In the genomic region with DNA sequence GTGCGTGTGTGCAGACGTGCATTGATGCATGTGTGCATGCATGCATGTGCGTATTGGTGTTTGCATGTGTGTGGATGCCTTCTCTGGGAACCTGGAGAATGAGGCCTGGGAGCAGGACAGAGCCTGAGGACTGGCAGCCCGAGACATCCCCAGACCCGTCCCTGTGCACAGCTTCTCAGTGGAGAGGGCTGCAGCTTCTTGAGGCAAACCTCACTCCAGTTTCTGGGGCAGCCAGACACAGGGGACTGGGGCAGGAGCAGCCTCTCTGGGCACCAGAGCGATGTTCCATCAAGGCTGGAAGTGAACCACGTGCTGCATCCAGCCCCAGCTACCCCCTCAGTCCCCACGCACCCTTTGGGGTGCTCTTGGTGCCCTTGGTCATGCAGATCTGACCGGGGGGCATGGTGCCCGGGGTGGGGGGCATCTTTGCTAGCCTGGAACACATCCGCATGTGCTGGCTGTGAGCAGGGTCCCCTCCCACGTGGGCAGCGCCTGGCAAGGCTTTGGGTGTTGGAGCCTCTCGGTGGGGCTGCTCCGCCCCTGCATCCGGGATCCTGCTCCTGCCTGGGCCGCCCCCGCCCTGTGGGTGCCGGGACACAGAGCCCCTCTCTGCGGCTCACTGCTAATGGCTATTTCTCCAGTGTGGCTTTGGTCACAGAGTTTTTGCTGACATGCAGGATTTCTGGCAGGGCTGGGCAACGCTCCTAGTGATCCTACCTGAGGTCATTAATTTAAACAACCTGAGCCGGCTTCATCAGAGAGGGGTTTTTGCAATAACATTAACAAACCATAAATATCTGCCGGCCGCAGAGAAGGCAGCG, we compare ENCODE assay signal across 28 cellular contexts.
DNase-seq lines count a peak whose midpoint lies in the region; ATAC-seq, FAIRE-seq and TF ChIP-seq lines count a peak whose summit lies in the region.
"Had no signal": no experiment of that assay in that cellular context is flagged by ENCODE, and none has a peak within 500 bp of the region (broad histone marks: within the 10 kb centered on the region; RNA-seq: fewer than 3 reads in every experiment).

No MANE protein-coding gene starts in this region.

- H3K36me3 Mint-ChIP-seq in activated T-cell treated with anti-CD3 and anti-CD28 coated beads, Interleukin-2, amount 50 U/mL, for 24 hours (ENCODE audit: low read depth), result no peaks in the 10 kb centered on the region
- H3K36me3 Mint-ChIP-seq: activated naive CD8-positive, alpha-beta T cell had no signal

- WGBS in HepG2 (ENCODE audit: low lambda C conversion rate), result 38% methylated on average over 5 of the region's 25 CpGs
- WGBS in suprapubic skin, result 38% methylated on average over 11 of the region's 25 CpGs

- H3K27ac Mint-ChIP-seq in activated T-cell treated with anti-CD3 and anti-CD28 coated beads, Interleukin-2, amount 50 U/mL, for 24 hours, result no peak overlapping the region
- H3K27ac Mint-ChIP-seq: activated naive CD8-positive, alpha-beta T cell; T-helper 17 cell had no signal

- intact Hi-C loops in HepG2 (cut with micrococcal nuclease; ENCODE audit: unreplicated experiment), result no loop called here

- H3K4me2 ChIP-seq in HepG2 (ENCODE audit: low read depth, low read length), result no peak overlapping the region

- TF ChIP-seq EP300 in HepG2 (IDR thresholded peaks at IDR 0.05; ENCODE audit: low read depth in 2 of 2, low read length in 2 of 2) (no peak), HepG2 (CRISPR knock-in tag; IDR thresholded peaks at IDR 0.05; ENCODE audit: borderline replicate concordance) (no peak), suprapubic skin (IDR thresholded peaks at IDR 0.05) (no peak)

- in situ Hi-C loops in HepG2 (cut with HindIII; ENCODE audit: extremely low pct_ligation_motif_present, low pct_unique_long_range_greater_than_20kb), result no loop called here

- no peak for FAIRE-seq in HepG2 (lab: Jason Lieb, UNC)
- FAIRE-seq: GM12878 had no signal

- H3K27me3 ChIP-seq in HepG2 (ENCODE audit: control insufficient read depth in 1 of 2, insufficient read depth in 2 of 2, low read length in 2 of 2) (peaks cover 11 to 64% of the 10 kb centered on the region in 2 experiments; a peak in 3 of 5 replicates), suprapubic skin (peaks cover 13% of the 10 kb centered on the region)
- H3K27me3 ChIP-seq: ascending aorta, uterus had no signal

- H3K27me3 Mint-ChIP-seq in activated T-cell treated with anti-CD3 and anti-CD28 coated beads, Interleukin-2, amount 50 U/mL, for 24 hours, result no peaks in the 10 kb centered on the region
- H3K27me3 Mint-ChIP-seq: activated naive CD8-positive, alpha-beta T cell had no signal

- POLR2A ChIA-PET in HepG2 (lab: Yijun Ruan, JAX), result no interaction called here

- CTCF ChIA-PET in HepG2 (lab: Yijun Ruan, JAX; ENCODE audit: low intra/inter-chr PET ratio, low total read pairs), result no interaction called here

- H3K9me3 ChIP-seq in HepG2 (ENCODE audit: low read length) (no peaks in the 10 kb centered on the region), suprapubic skin (no peaks in the 10 kb centered on the region)
- H3K9me3 ChIP-seq: ascending aorta, psoas muscle, uterus had no signal

- ATAC-seq in HepG2 (no peak), GM19463 (IDR thresholded peaks at IDR 0.05; ENCODE audit: unreplicated experiment) (no peak)
- ATAC-seq: GM12878, psoas muscle, T-helper 17 cell had no signal

- no peak overlapping the region for H2AFZ ChIP-seq in HepG2 (ENCODE audit: low read length)

- no peak overlapping the region for H3K9ac ChIP-seq in HepG2 (ENCODE audit: insufficient read depth, low read depth, low read length)

- peak; percentile 22 for DNase-seq in activated T-cell treated with anti-CD3 and anti-CD28 coated beads, Interleukin-2, amount 50 U/mL, for 24 hours
- DNase-seq in activated T-cell treated with anti-CD3 and anti-CD28 coated beads for 4 hours (no peak), SW480 (ENCODE audit: low spot score) (peak; percentile 60), HepG2 (ENCODE audit: low spot score) (no peak), suprapubic skin (ENCODE audit: low spot score in 2 of 2) (peak; percentile 40 to 74), DMS153 treated with DMSO at 0.1 percent for 48 hours (lab: John Stamatoyannopoulos, UW; ENCODE audit: unreplicated experiment) (no peak)
- DNase-seq in stimulated activated CD4-positive, alpha-beta T cell treated with anti-CD3 and anti-CD28 coated beads, Interleukin-12 subunit alpha, Interleukin-12 subunit beta, amount 100 ng/mL, for 4 hours, result no peak
- DNase-seq: ACHN; activated CD4-positive, alpha-beta T cell treated with anti-CD3 and anti-CD28 coated beads, Interleukin-2, amount 50 U/mL, for 1 hour; C1 segment of cervical spinal cord; caudate nucleus; dermis blood vessel endothelial cell; H7; islet precursor cell; NCI-H1092; NCI-H187 treated with DMSO at 0.1 percent for 48 hours; NCI-H526; stimulated activated CD4-positive, alpha-beta T cell treated with anti-CD3 and anti-CD28 coated beads, Interleukin-2, amount 100 ng/mL, for 24 hours; substantia nigra; T-helper 17 cell; uterus had no signal

- BruUV-seq in HepG2 (replicated peaks; lab: Mats Ljungman, UMichigan), result no TSS peak

- H3K36me3 ChIP-seq in HepG2 (replicated peaks in 1 of 2; ENCODE audit: control insufficient read depth in 1 of 2, insufficient read depth in 2 of 2, low read length in 2 of 2), result no peaks in the 10 kb centered on the region
- no peaks in the 10 kb centered on the region for H3K36me3 ChIP-seq in suprapubic skin
- H3K36me3 ChIP-seq: ascending aorta, uterus had no signal

- no peaks in the 10 kb centered on the region for H3K9me3 Mint-ChIP-seq in activated T-cell treated with anti-CD3 and anti-CD28 coated beads, Interleukin-2, amount 50 U/mL, for 24 hours

- TF ChIP-seq CTCF in HepG2 (CRISPR knock-in tag; IDR thresholded peaks at IDR 0.05) (no peak), suprapubic skin (IDR thresholded peaks at IDR 0.05) (no peak)

- no peak for TF ChIP-seq RAD21 in HepG2 (CRISPR knock-in tag; IDR thresholded peaks at IDR 0.05)

- H3K4me1 Mint-ChIP-seq in activated T-cell treated with anti-CD3 and anti-CD28 coated beads, Interleukin-2, amount 50 U/mL, for 24 hours (ENCODE audit: low read depth), result no peaks in the 10 kb centered on the region
- H3K4me1 Mint-ChIP-seq: T-helper 17 cell had no signal

- H3K4me1 ChIP-seq in HepG2 (ENCODE audit: insufficient read depth, low read length) (no peaks in the 10 kb centered on the region), suprapubic skin (peaks cover 6% of the 10 kb centered on the region)
- H3K4me1 ChIP-seq: ascending aorta, psoas muscle, uterus had no signal

- H3K4me3 Mint-ChIP-seq in activated T-cell treated with anti-CD3 and anti-CD28 coated beads, Interleukin-2, amount 50 U/mL, for 24 hours, result no peak overlapping the region
- H3K4me3 Mint-ChIP-seq: activated naive CD8-positive, alpha-beta T cell; T-helper 17 cell had no signal

- H3K27ac ChIP-seq in HepG2 (ENCODE audit: extremely low read length, insufficient read depth, low read length), result no peak overlapping the region
- no peak overlapping the region for H3K27ac ChIP-seq in suprapubic skin
- H3K27ac ChIP-seq: ascending aorta, psoas muscle, skin epidermis, uterus had no signal

- H4K20me1 ChIP-seq in HepG2 (ENCODE audit: insufficient read depth, low read length), result peaks cover 4% of the 10 kb centered on the region; the same call in 1 of the 2 replicates

- H3K4me3 ChIP-seq in HepG2 (replicated peaks in 1 of 3; ENCODE audit: insufficient read depth in 1 of 3, low read depth in 2 of 3, low read length in 3 of 3) (no peak overlapping the region), suprapubic skin (no peak overlapping the region)
- H3K4me3 ChIP-seq: ascending aorta, GM12878, lung, psoas muscle, skin epidermis, uterus had no signal

- TF ChIP-seq POLR2A in HepG2 (IDR thresholded peaks at IDR 0.05; ENCODE audit: insufficient read depth in 1 of 2, low read depth in 2 of 2, low read length in 2 of 2), result no peak
- TF ChIP-seq POLR2A in suprapubic skin (IDR thresholded peaks at IDR 0.05), result no peak

- no peaks in the 10 kb centered on the region for H3K79me2 ChIP-seq in HepG2 (ENCODE audit: insufficient read depth, low read length)

TF ChIP-seq in HepG2, 621 proteins besides CTCF, POLR2A, EP300 and RAD21:
- peak; percentile 74 for TF ChIP-seq MAFF (IDR thresholded peaks at IDR 0.05; ENCODE audit: low read depth, low read length)
- TF ChIP-seq, protein P1, sequence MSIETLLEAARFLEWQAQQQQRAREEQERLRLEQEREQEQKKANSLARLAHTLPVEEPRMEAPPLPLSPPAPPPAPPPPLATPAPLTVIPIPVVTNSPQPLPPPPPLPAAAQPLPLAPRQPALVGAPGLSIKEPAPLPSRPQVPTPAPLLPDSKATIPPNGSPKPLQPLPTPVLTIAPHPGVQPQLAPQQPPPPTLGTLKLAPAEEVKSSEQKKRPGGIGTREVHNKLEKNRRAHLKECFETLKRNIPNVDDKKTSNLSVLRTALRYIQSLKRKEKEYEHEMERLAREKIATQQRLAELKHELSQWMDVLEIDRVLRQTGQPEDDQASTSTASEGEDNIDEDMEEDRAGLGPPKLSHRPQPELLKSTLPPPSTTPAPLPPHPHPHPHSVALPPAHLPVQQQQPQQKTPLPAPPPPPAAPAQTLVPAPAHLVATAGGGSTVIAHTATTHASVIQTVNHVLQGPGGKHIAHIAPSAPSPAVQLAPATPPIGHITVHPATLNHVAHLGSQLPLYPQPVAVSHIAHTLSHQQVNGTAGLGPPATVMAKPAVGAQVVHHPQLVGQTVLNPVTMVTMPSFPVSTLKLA (IDR thresholded peaks at IDR 0.05), result peak; percentile 45
- no peak for TF ChIP-seq ETV6 (CRISPR knock-in tag; conservative IDR thresholded peaks at IDR 0.05)
- TF ChIP-seq MAFK (conservative IDR thresholded peaks at IDR 0.05 in 1 of 2, IDR thresholded peaks at IDR 0.05 in 1 of 2; ENCODE audit: low read length in 2 of 2), result peak; percentile 77 to 85
TF ChIP-seq in HepG2: peak in this region for 3.

Comparison
In these comparisons a context has a peak if more than half of its experiments do, and no peak if none do; other contexts are left out.
1. DNase-seq: peak in activated T-cell treated with anti-CD3 and anti-CD28 coated beads, Interleukin-2, amount 50 U/mL, for 24 hours (single experiment), SW480 (single experiment) and suprapubic skin (2 of 2); none in activated T-cell treated with anti-CD3 and anti-CD28 coated beads for 4 hours (single experiment), HepG2 (single experiment), stimulated activated CD4-positive, alpha-beta T cell treated with anti-CD3 and anti-CD28 coated beads, Interleukin-12 subunit alpha, Interleukin-12 subunit beta, amount 100 ng/mL, for 4 hours (single experiment) and DMS153 treated with DMSO at 0.1 percent for 48 hours (single experiment).